12 cellular contexts compared by ENCODE assay signal in the genomic region with DNA sequence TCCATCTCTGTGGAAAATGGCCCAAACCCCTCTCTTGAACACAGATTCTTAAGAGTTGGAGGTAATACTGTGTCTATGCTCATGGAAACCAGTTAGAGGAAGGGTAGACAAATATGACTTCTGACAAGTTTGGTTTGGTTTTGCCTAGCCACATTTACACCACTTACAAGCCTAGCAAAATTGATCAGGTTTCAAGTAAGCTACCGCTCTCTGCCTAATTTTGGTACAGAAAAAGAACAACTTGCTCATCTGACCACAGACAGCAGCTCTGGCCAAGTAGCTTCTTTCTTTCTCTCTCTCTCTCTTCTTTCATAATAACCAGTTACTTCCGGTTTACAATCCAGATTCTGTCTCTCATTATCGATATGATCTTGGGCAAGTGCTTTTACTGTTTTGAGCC.
A peak's percentile ranks its signal among the peaks of the same experiment; 100 is the strongest.
DNase-seq lines count a peak whose midpoint lies in the region; ATAC-seq and TF ChIP-seq lines count a peak whose summit lies in the region.
"Had no signal": no experiment of that assay in that cellular context is flagged by ENCODE, and none has a peak within 500 bp of the region (broad histone marks: within the 10 kb centered on the region; RNA-seq: fewer than 3 reads in every experiment).

No MANE protein-coding gene starts in this region.

- dilution Hi-C loops in mammary epithelial cell (cut with HindIII; ENCODE audit: low sequenced_read_pairs) = no loop called here

- BruUV-seq in MCF 10A (replicated peaks; lab: Mats Ljungman, UMichigan) (no TSS peak), mammary epithelial cell (replicated peaks; lab: Mats Ljungman, UMichigan) (no TSS peak)

- H3K4me3 Mint-ChIP-seq in MCF 10A (ENCODE audit: unreplicated experiment) = no peak overlapping the region
- H3K4me3 Mint-ChIP-seq in stimulated activated effector memory CD8-positive, alpha-beta T cell treated with anti-CD3 and anti-CD28 coated beads, Interleukin-12 subunit alpha, Interleukin-12 subunit beta, amount 100 ng/mL, for 72 hours = no peak overlapping the region
- H3K4me3 Mint-ChIP-seq: B cell had no signal

- CTCF ChIA-PET in MCF 10A (lab: Yijun Ruan, JAX) = interaction anchor here (0.6 to 2.4 kb wide), 3 partner anchors 14 to 544 kb away, joined by 4 to 13 read pairs (median 6); no protein-coding TSS in a partner anchor
- CTCF ChIA-PET in mammary epithelial cell (lab: Charles Lee; ENCODE audit: low non-redundant PET) = interaction anchor here (0.5 to 0.6 kb wide), 2 partner anchors 124 to 306 kb away, joined by 3 to 4 read pairs; no protein-coding TSS in a partner anchor

- H3K27me3 ChIP-seq in mammary epithelial cell (ENCODE audit: insufficient read depth, low read length) (no peaks in the 10 kb centered on the region), right atrium auricular region (no peaks in the 10 kb centered on the region)
- H3K27me3 ChIP-seq: right lobe of liver had no signal

- no peaks in the 10 kb centered on the region for H3K9me3 ChIP-seq in mammary epithelial cell (replicated peaks; ENCODE audit: insufficient read depth, low read length)
- H3K9me3 ChIP-seq in right atrium auricular region = no peaks in the 10 kb centered on the region
- H3K9me3 ChIP-seq: right lobe of liver, thoracic aorta had no signal

- H3K27ac Mint-ChIP-seq in MCF 10A (ENCODE audit: low read depth, unreplicated experiment) = no peak overlapping the region
- peak overlapping the region; percentile 86 for H3K27ac Mint-ChIP-seq in stimulated activated effector memory CD8-positive, alpha-beta T cell treated with anti-CD3 and anti-CD28 coated beads, Interleukin-12 subunit alpha, Interleukin-12 subunit beta, amount 100 ng/mL, for 72 hours
- H3K27ac Mint-ChIP-seq: B cell had no signal

- H3K4me1 ChIP-seq in mammary epithelial cell (ENCODE audit: insufficient read depth, low read length) (no peaks in the 10 kb centered on the region), right atrium auricular region (no peaks in the 10 kb centered on the region)
- H3K4me1 ChIP-seq: right lobe of liver had no signal

- in situ Hi-C loops in mammary epithelial cell (cut with MboI; ENCODE audit: low sequenced_read_pairs in 2 of 2) = no loop called here

- no peaks in the 10 kb centered on the region for H3K27me3 Mint-ChIP-seq in MCF 10A (ENCODE audit: insufficient read depth, unreplicated experiment)
- H3K27me3 Mint-ChIP-seq: B cell had no signal

- peak; percentile 76 for ATAC-seq in HG02571 (IDR thresholded peaks at IDR 0.05; ENCODE audit: unreplicated experiment)
- peak; percentile 77 for ATAC-seq in HG03520 (IDR thresholded peaks at IDR 0.05; ENCODE audit: unreplicated experiment)
- ATAC-seq in stimulated activated effector memory CD8-positive, alpha-beta T cell treated with anti-CD3 and anti-CD28 coated beads, Interleukin-12 subunit alpha, Interleukin-12 subunit beta, amount 100 ng/mL, for 72 hours = peak; percentile 71
- ATAC-seq: Panc1, right lobe of liver had no signal

- H3K9ac ChIP-seq in mammary epithelial cell (ENCODE audit: insufficient read depth, low read length) = no peak overlapping the region

- H3K9me3 Mint-ChIP-seq in MCF 10A (ENCODE audit: unreplicated experiment) = peaks cover 7% of the 10 kb centered on the region
- H3K9me3 Mint-ChIP-seq in stimulated activated effector memory CD8-positive, alpha-beta T cell treated with anti-CD3 and anti-CD28 coated beads, Interleukin-12 subunit alpha, Interleukin-12 subunit beta, amount 100 ng/mL, for 72 hours = no peaks in the 10 kb centered on the region

- no peaks in the 10 kb centered on the region for H4K20me1 ChIP-seq in mammary epithelial cell (ENCODE audit: insufficient read depth, low read length)

- H3K4me1 Mint-ChIP-seq in MCF 10A (ENCODE audit: insufficient read depth, unreplicated experiment) = no peaks in the 10 kb centered on the region
- H3K4me1 Mint-ChIP-seq in stimulated activated effector memory CD8-positive, alpha-beta T cell treated with anti-CD3 and anti-CD28 coated beads, Interleukin-12 subunit alpha, Interleukin-12 subunit beta, amount 100 ng/mL, for 72 hours = peaks cover 11% of the 10 kb centered on the region
- H3K4me1 Mint-ChIP-seq: B cell had no signal

- no peaks in the 10 kb centered on the region for H3K79me2 ChIP-seq in mammary epithelial cell (ENCODE audit: insufficient read depth, low read length)

- DNase-seq in MCF 10A (ENCODE audit: unreplicated experiment) (peak; percentile 0), mammary epithelial cell (no peak), T-helper 9 cell (no peak), right atrium auricular region (ENCODE audit: low spot score) (no peak), AG08396 (ENCODE audit: low spot score) (no peak)
- DNase-seq in stimulated activated effector memory CD8-positive, alpha-beta T cell treated with anti-CD3 and anti-CD28 coated beads, Interleukin-12 subunit alpha, Interleukin-12 subunit beta, amount 100 ng/mL, for 72 hours (ENCODE audit: low spot score in 2 of 2) = no peak
- DNase-seq: right lobe of liver had no signal

- intact Hi-C loops in MCF 10A (cut with micrococcal nuclease) = no loop called here
- intact Hi-C loops in mammary epithelial cell (cut with micrococcal nuclease) = loop anchor here (10.0 kb wide), 2 partner anchors 513 to 1397 kb away; no protein-coding TSS in a partner anchor

- WGBS in mammary epithelial cell (ENCODE audit: low coverage, missing lambda C conversion rate) = 49% methylated on average over 3 of the region's 3 CpGs

- no peak overlapping the region for H3K4me3 ChIP-seq in mammary epithelial cell (replicated peaks in 1 of 3; ENCODE audit: insufficient read depth in 1 of 3, low read depth in 2 of 3, low read length in 3 of 3)
- H3K4me3 ChIP-seq in right atrium auricular region = no peak overlapping the region
- H3K4me3 ChIP-seq: right lobe of liver, thoracic aorta had no signal

- H3K36me3 Mint-ChIP-seq in MCF 10A (ENCODE audit: insufficient read depth, unreplicated experiment) = no peaks in the 10 kb centered on the region
- H3K36me3 Mint-ChIP-seq in stimulated activated effector memory CD8-positive, alpha-beta T cell treated with anti-CD3 and anti-CD28 coated beads, Interleukin-12 subunit alpha, Interleukin-12 subunit beta, amount 100 ng/mL, for 72 hours = peaks cover 7% of the 10 kb centered on the region

- H3K4me2 ChIP-seq in mammary epithelial cell (ENCODE audit: insufficient read depth, low read depth, low read length) = no peak overlapping the region

- TF ChIP-seq CTCF in MCF 10A (IDR thresholded peaks at IDR 0.05; ENCODE audit: unreplicated experiment) (no peak), mammary epithelial cell (conservative IDR thresholded peaks at IDR 0.05 in 1 of 2, IDR thresholded peaks at IDR 0.05 in 1 of 2; ENCODE audit: extremely low read depth in 1 of 2, insufficient read depth in 1 of 2, low read depth in 1 of 2, low read length in 2 of 2) (no peak), right atrium auricular region (IDR thresholded peaks at IDR 0.05) (no peak)

- H3K27ac ChIP-seq in mammary epithelial cell (ENCODE audit: insufficient read depth, low read depth, low read length) (no peak overlapping the region), right atrium auricular region (no peak overlapping the region)
- H3K27ac ChIP-seq: right lobe of liver, thoracic aorta had no signal

- H2AFZ ChIP-seq in mammary epithelial cell (ENCODE audit: low read depth, low read length) = no peak overlapping the region

- POLR2A ChIA-PET in MCF 10A (lab: Yijun Ruan, JAX) = interaction anchor here (0.6 kb wide), 1 partner anchor 96 kb away, joined by 3 read pairs; no protein-coding TSS in a partner anchor

- H3K36me3 ChIP-seq in mammary epithelial cell (ENCODE audit: insufficient read depth, low read length) = no peaks in the 10 kb centered on the region
- H3K36me3 ChIP-seq in right atrium auricular region = no peaks in the 10 kb centered on the region
- H3K36me3 ChIP-seq: right lobe of liver, thoracic aorta had no signal
